In genomic region chr12:11822071-11822818, GRCh38 we compare ENCODE assay signal across 8 cellular contexts.
DNase-seq lines count a peak whose midpoint lies in the region; ATAC-seq and TF ChIP-seq lines count a peak whose summit lies in the region.

No MANE protein-coding gene starts in this region.

- H4K20me1 ChIP-seq in mammary epithelial cell (ENCODE audit: insufficient read depth, low read length): no peaks in the 10 kb centered on the region

- 30% methylated on average over 11 of the region's 15 CpGs for WGBS in mammary epithelial cell (ENCODE audit: low coverage, missing lambda C conversion rate)

- no peaks in the 10 kb centered on the region for H3K27me3 ChIP-seq in mammary epithelial cell (ENCODE audit: insufficient read depth, low read length)
- no peaks in the 10 kb centered on the region for H3K27me3 ChIP-seq in uterus

- CTCF ChIA-PET in mammary epithelial cell (lab: Charles Lee; ENCODE audit: low non-redundant PET): no interaction called here

- ATAC-seq in HG02588 (IDR thresholded peaks at IDR 0.05; ENCODE audit: unreplicated experiment) (peak; percentile 54), omental fat pad (ENCODE audit: low FRiP score) (peak; percentile 17)

- H3K36me3 ChIP-seq in mammary epithelial cell (ENCODE audit: insufficient read depth, low read length) (no peaks in the 10 kb centered on the region), uterus (no peaks in the 10 kb centered on the region)

- no peak for TF ChIP-seq POLR2A in uterus (IDR thresholded peaks at IDR 0.05)

- H3K27ac ChIP-seq in mammary epithelial cell (ENCODE audit: insufficient read depth, low read depth, low read length): peak overlapping the region; percentile 44
- no peak overlapping the region for H3K27ac ChIP-seq in uterus

- TF ChIP-seq CTCF in mammary epithelial cell (conservative IDR thresholded peaks at IDR 0.05 in 1 of 2, IDR thresholded peaks at IDR 0.05 in 1 of 2; ENCODE audit: extremely low read depth in 1 of 2, insufficient read depth in 1 of 2, low read depth in 1 of 2, low read length in 2 of 2) (no peak), omental fat pad (IDR thresholded peaks at IDR 0.05) (no peak), uterus (IDR thresholded peaks at IDR 0.05) (no peak)

- H3K4me1 ChIP-seq in mammary epithelial cell (ENCODE audit: insufficient read depth, low read length) (peaks cover 16% of the 10 kb centered on the region), uterus (no peaks in the 10 kb centered on the region)

- no peak overlapping the region for H3K9ac ChIP-seq in mammary epithelial cell (ENCODE audit: insufficient read depth, low read length)

- DNase-seq in DMS53 treated with DMSO at 0.1 percent for 48 hours (lab: John Stamatoyannopoulos, UW; ENCODE audit: unreplicated experiment) (peak; percentile 66), T follicular helper cell (ENCODE audit: low read depth) (peak; percentile 49), mammary epithelial cell (peak; percentile 73), omental fat pad (ENCODE audit: low spot score) (peak; percentile 62), uterus (no peak), NOMO-1 treated with DMSO at 0.1 percent for 48 hours (lab: John Stamatoyannopoulos, UW; ENCODE audit: unreplicated experiment) (no peak), cerebellar nuclear complex (lab: John Stamatoyannopoulos, UW) (no peak)

- peak overlapping the region; percentile 46 for H2AFZ ChIP-seq in mammary epithelial cell (ENCODE audit: low read depth, low read length)

- no peak overlapping the region for H3K4me3 ChIP-seq in mammary epithelial cell (replicated peaks in 1 of 3; ENCODE audit: insufficient read depth in 1 of 3, low read depth in 2 of 3, low read length in 3 of 3)
- no peak overlapping the region for H3K4me3 ChIP-seq in uterus

- dilution Hi-C loops in mammary epithelial cell (cut with HindIII; ENCODE audit: low sequenced_read_pairs): no loop called here

- intact Hi-C loops in mammary epithelial cell (cut with micrococcal nuclease) (no loop called here), uterus (cut with DNase I; ENCODE audit: low total_unique reads) (no loop called here)

- H3K9me3 ChIP-seq in mammary epithelial cell (replicated peaks; ENCODE audit: insufficient read depth, low read length) (no peaks in the 10 kb centered on the region), uterus (no peaks in the 10 kb centered on the region)

- no TSS peak for BruUV-seq in mammary epithelial cell (replicated peaks; lab: Mats Ljungman, UMichigan)

- in situ Hi-C loops in mammary epithelial cell (cut with MboI; ENCODE audit: low sequenced_read_pairs in 2 of 2): no loop called here

- peaks cover 7% of the 10 kb centered on the region for H3K79me2 ChIP-seq in mammary epithelial cell (ENCODE audit: insufficient read depth, low read length)

- H3K4me2 ChIP-seq in mammary epithelial cell (ENCODE audit: insufficient read depth, low read depth, low read length): peak overlapping the region; percentile 16

Comparison
In these comparisons a context has a peak if more than half of its experiments do, and no peak if none do; other contexts are left out.
1. DNase-seq: peak in DMS53 treated with DMSO at 0.1 percent for 48 hours (single experiment), T follicular helper cell (single experiment), mammary epithelial cell (single experiment) and omental fat pad (single experiment); none in uterus (0 of 2), NOMO-1 treated with DMSO at 0.1 percent for 48 hours (single experiment) and cerebellar nuclear complex (0 of 2).